ENCODE assay signal across 25 cellular contexts in the genomic region with DNA sequence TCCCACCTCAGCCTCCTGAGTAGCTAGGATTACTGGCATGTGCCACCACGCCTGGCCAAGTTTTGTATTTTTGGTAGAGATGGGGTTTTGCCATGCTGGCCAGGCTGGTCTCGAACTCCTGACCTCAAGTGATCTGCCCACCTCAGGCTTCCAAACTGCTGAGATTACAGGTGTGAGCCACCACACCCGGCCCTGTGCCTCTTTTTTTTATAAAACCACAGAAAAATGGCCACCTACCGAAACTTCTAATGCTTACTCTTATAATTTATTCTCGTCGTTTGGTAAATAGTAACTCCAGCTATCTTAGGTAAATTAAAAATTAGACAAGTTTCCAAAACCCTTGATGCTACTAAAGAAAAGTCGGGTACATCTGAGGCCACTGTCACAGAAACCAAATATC. TPM values are rescaled to one million over a fixed set of nuclear protein-coding genes. Genes with fewer than 3 reads are reported as not detected.
DNase-seq lines count a peak whose midpoint lies in the region; ATAC-seq and TF ChIP-seq lines count a peak whose summit lies in the region.
"Had no signal": no experiment of that assay in that cellular context is flagged by ENCODE, and none has a peak within 500 bp of the region (broad histone marks: within the 10 kb centered on the region; RNA-seq: fewer than 3 reads in every experiment).

No MANE protein-coding gene starts in this region.

- peaks cover 7% of the 10 kb centered on the region; the same call in 1 of the 2 replicates for H3F3A ChIP-seq in OCI-LY1 (ENCODE audit: insufficient read depth, low read length)

- H3K4me3 ChIP-seq in OCI-LY1 (ENCODE audit: low read depth, low read length, poor library complexity, severe bottlenecking), result no peak overlapping the region
- H3K4me3 ChIP-seq: dorsolateral prefrontal cortex, gastrocnemius medialis, prostate gland had no signal

- H3K27ac Mint-ChIP-seq in activated naive CD8-positive, alpha-beta T cell treated with anti-CD3 and anti-CD28 coated beads for 36 hours, result peak overlapping the region; percentile 86
- peak overlapping the region; percentile 91 for H3K27ac Mint-ChIP-seq in stimulated activated effector memory CD8-positive, alpha-beta T cell treated with anti-CD3 and anti-CD28 coated beads, Interleukin-12 subunit alpha, Interleukin-12 subunit beta, amount 100 ng/mL, for 72 hours

- DNase-seq in activated T-cell treated with anti-CD3 and anti-CD28 coated beads, Interleukin-2, amount 50 U/mL, for 4 hours, result no peak
- DNase-seq in activated T-cell treated with anti-CD3 and anti-CD28 coated beads, Interleukin-2, amount 50 U/mL, for 48 hours, result no peak
- DNase-seq in activated naive CD8-positive, alpha-beta T cell treated with anti-CD3 and anti-CD28 coated beads for 36 hours, result no peak
- no peak for DNase-seq in stimulated activated effector memory CD8-positive, alpha-beta T cell treated with anti-CD3 and anti-CD28 coated beads, Interleukin-12 subunit alpha, Interleukin-12 subunit beta, amount 100 ng/mL, for 72 hours (ENCODE audit: low spot score in 2 of 2)
- DNase-seq in NCI-H1930 (lab: John Stamatoyannopoulos, UW) (no peak), NCI-H1048 (lab: John Stamatoyannopoulos, UW) (no peak)
- DNase-seq: ACHN; amniotic stem cell; DMS79 treated with DMSO at 0.1 percent for 48 hours; dorsolateral prefrontal cortex; erythroblast; gastrocnemius medialis; kidney glomerular epithelial cell; mesenchymal stem cell; NCI-H146; NCI-H2171 treated with DMSO at 0.1 percent for 48 hours; NCI-H69; OCI-M1; SIG-M5; stimulated activated CD4-positive, alpha-beta T cell treated with anti-CD3 and anti-CD28 coated beads, Interleukin-4, amount 100 ng/mL, for 4 hours had no signal

- no peak overlapping the region for H3K4me2 ChIP-seq in OCI-LY1 (ENCODE audit: low read length)

- H3K9me2 ChIP-seq in OCI-LY1 (ENCODE audit: low read depth, low read length), result no peaks in the 10 kb centered on the region

- H3K36me3 Mint-ChIP-seq in activated T-cell treated with anti-CD3 and anti-CD28 coated beads, Interleukin-2, amount 50 U/mL, for 4 hours (ENCODE audit: insufficient read depth), result peaks cover 41% of the 10 kb centered on the region
- peaks cover 75% of the 10 kb centered on the region for H3K36me3 Mint-ChIP-seq in activated naive CD8-positive, alpha-beta T cell treated with anti-CD3 and anti-CD28 coated beads for 36 hours
- peaks cover 88% of the 10 kb centered on the region for H3K36me3 Mint-ChIP-seq in stimulated activated effector memory CD8-positive, alpha-beta T cell treated with anti-CD3 and anti-CD28 coated beads, Interleukin-12 subunit alpha, Interleukin-12 subunit beta, amount 100 ng/mL, for 72 hours

- H4K20me1 ChIP-seq in OCI-LY1 (ENCODE audit: insufficient read depth, low read length), result no peaks in the 10 kb centered on the region

- TF ChIP-seq CTCF in OCI-LY1 (IDR thresholded peaks at IDR 0.05; ENCODE audit: low read length), result no peak

- no peak overlapping the region for H3K9ac ChIP-seq in OCI-LY1 (ENCODE audit: low read length)

- peak overlapping the region; percentile 63 for H3K4me3 Mint-ChIP-seq in activated T-cell treated with anti-CD3 and anti-CD28 coated beads, Interleukin-2, amount 50 U/mL, for 4 hours
- no peak overlapping the region for H3K4me3 Mint-ChIP-seq in activated naive CD8-positive, alpha-beta T cell treated with anti-CD3 and anti-CD28 coated beads for 36 hours
- peak overlapping the region; percentile 65 for H3K4me3 Mint-ChIP-seq in stimulated activated effector memory CD8-positive, alpha-beta T cell treated with anti-CD3 and anti-CD28 coated beads, Interleukin-12 subunit alpha, Interleukin-12 subunit beta, amount 100 ng/mL, for 72 hours

- H3K9me3 Mint-ChIP-seq in activated T-cell treated with anti-CD3 and anti-CD28 coated beads, Interleukin-2, amount 50 U/mL, for 4 hours, result peaks cover 4% of the 10 kb centered on the region
- peaks cover 10% of the 10 kb centered on the region for H3K9me3 Mint-ChIP-seq in activated naive CD8-positive, alpha-beta T cell treated with anti-CD3 and anti-CD28 coated beads for 36 hours
- H3K9me3 Mint-ChIP-seq in stimulated activated effector memory CD8-positive, alpha-beta T cell treated with anti-CD3 and anti-CD28 coated beads, Interleukin-12 subunit alpha, Interleukin-12 subunit beta, amount 100 ng/mL, for 72 hours, result peaks cover 3% of the 10 kb centered on the region

- no peaks in the 10 kb centered on the region for H3K27me3 ChIP-seq in OCI-LY1 (ENCODE audit: insufficient read depth, low read length)
- H3K27me3 ChIP-seq: dorsolateral prefrontal cortex, gastrocnemius medialis had no signal

- H3K27me3 Mint-ChIP-seq in activated T-cell treated with anti-CD3 and anti-CD28 coated beads, Interleukin-2, amount 50 U/mL, for 4 hours (ENCODE audit: low read depth), result no peaks in the 10 kb centered on the region
- no peaks in the 10 kb centered on the region for H3K27me3 Mint-ChIP-seq in activated naive CD8-positive, alpha-beta T cell treated with anti-CD3 and anti-CD28 coated beads for 36 hours

- H3K79me2 ChIP-seq in OCI-LY1 (ENCODE audit: insufficient read depth, low read length), result 0 out of 2 replicates have a peak, but pooled peaks cover 7% of the 10 kb centered on the region

- peaks cover 43% of the 10 kb centered on the region for H3K4me1 ChIP-seq in OCI-LY1 (ENCODE audit: insufficient read depth, low read length, severe bottlenecking)

- no peak overlapping the region for H2AFZ ChIP-seq in OCI-LY1 (ENCODE audit: low read length)

- peaks cover 67% of the 10 kb centered on the region for H3K36me3 ChIP-seq in OCI-LY1 (ENCODE audit: insufficient read depth, low read length)
- H3K36me3 ChIP-seq: prostate gland had no signal

- ATAC-seq in activated T-cell treated with anti-CD3 and anti-CD28 coated beads, Interleukin-2, amount 50 U/mL, for 4 hours, result no peak
- ATAC-seq in stimulated activated effector memory CD8-positive, alpha-beta T cell treated with anti-CD3 and anti-CD28 coated beads, Interleukin-12 subunit alpha, Interleukin-12 subunit beta, amount 100 ng/mL, for 72 hours, result no peak
- ATAC-seq in GM21576 (IDR thresholded peaks at IDR 0.05; ENCODE audit: unreplicated experiment), result no peak
- ATAC-seq: gastrocnemius medialis, HCT116, HepG2 had no signal

- peak overlapping the region; percentile 57 for H3K27ac ChIP-seq in OCI-LY1 (ENCODE audit: low read depth, low read length, poor library complexity, severe bottlenecking)
- H3K27ac ChIP-seq: gastrocnemius medialis, prostate gland had no signal

- peaks cover 6% of the 10 kb centered on the region for H3K9me3 ChIP-seq in OCI-LY1 (ENCODE audit: low read length)
- H3K9me3 ChIP-seq: gastrocnemius medialis, prostate gland had no signal

- H3K4me1 Mint-ChIP-seq in activated T-cell treated with anti-CD3 and anti-CD28 coated beads, Interleukin-2, amount 50 U/mL, for 4 hours (ENCODE audit: low read depth), result peaks cover 79% of the 10 kb centered on the region
- H3K4me1 Mint-ChIP-seq in activated naive CD8-positive, alpha-beta T cell treated with anti-CD3 and anti-CD28 coated beads for 36 hours, result peaks cover 81% of the 10 kb centered on the region
- H3K4me1 Mint-ChIP-seq in stimulated activated effector memory CD8-positive, alpha-beta T cell treated with anti-CD3 and anti-CD28 coated beads, Interleukin-12 subunit alpha, Interleukin-12 subunit beta, amount 100 ng/mL, for 72 hours, result peaks cover 56% of the 10 kb centered on the region

RNA-seq across cellular contexts. Expression of gene IRF2, which starts 54.4 kb away (rescaled TPM):
- total RNA-seq in activated T-cell treated with anti-CD3 and anti-CD28 coated beads, Interleukin-2, amount 50 U/mL, for 4 hours, result 10 to 100 TPM; 29.3 to 37.4 (median 32.8) TPM
- 10 to 100 TPM; 49.1 to 61.4 TPM for total RNA-seq in activated naive CD8-positive, alpha-beta T cell treated with anti-CD3 and anti-CD28 coated beads for 36 hours
